In genomic region chr20:41086402-41087324, GRCh38 we compare ENCODE assay signal across 9 cellular contexts. TPM values are rescaled to one million over a fixed set of nuclear protein-coding genes. Genes with fewer than 3 reads are reported as not detected.
A peak's percentile ranks its signal among the peaks of the same experiment; 100 is the strongest.
DNase-seq lines count a peak whose midpoint lies in the region; ATAC-seq and TF ChIP-seq lines count a peak whose summit lies in the region.
"Had no signal": no experiment of that assay in that cellular context is flagged by ENCODE, and none has a peak within 500 bp of the region (broad histone marks: within the 10 kb centered on the region; RNA-seq: fewer than 3 reads in every experiment).

No MANE protein-coding gene starts in this region.

- H2AFZ ChIP-seq in osteoblast (ENCODE audit: low read length), result no peak overlapping the region

- H3K79me2 ChIP-seq in osteoblast (ENCODE audit: insufficient read depth, low read length), result no peaks in the 10 kb centered on the region

- H3K27me3 ChIP-seq in osteoblast (ENCODE audit: insufficient read depth, low read length), result no peaks in the 10 kb centered on the region
- no peaks in the 10 kb centered on the region for H3K27me3 ChIP-seq in heart right ventricle

- intact Hi-C loops in heart right ventricle (cut with DNase I), result no loop called here

- no peak for DNase-seq in HFFc6
- peak; percentile 82 for DNase-seq in NCI-H2081 treated with DMSO at 0.1 percent for 48 hours (lab: John Stamatoyannopoulos, UW)
- DNase-seq in UCSD-AML1 (lab: John Stamatoyannopoulos, UW; ENCODE audit: unreplicated experiment), result peak; percentile 27
- peak; percentile 21 for DNase-seq in osteoblast (ENCODE audit: insufficient read length, low spot score, missing footprints)
- DNase-seq in heart right ventricle, result no peak
- DNase-seq in omental fat pad (ENCODE audit: low spot score), result no peak
- no peak for DNase-seq in SHP77 treated with DMSO at 0.1 percent for 48 hours (lab: John Stamatoyannopoulos, UW)
- DNase-seq: activated gamma-delta T cell treated with Interleukin-2 at 50 U/mL for 16 hours had no signal

- no peak overlapping the region for H3K4me3 Mint-ChIP-seq in HFFc6
- H3K4me3 Mint-ChIP-seq: nephron had no signal

- H3K9me3 ChIP-seq in osteoblast (ENCODE audit: low read depth, low read length) (no peaks in the 10 kb centered on the region), heart right ventricle (no peaks in the 10 kb centered on the region)

- H3K36me3 ChIP-seq in osteoblast (ENCODE audit: insufficient read depth, low read length) (peaks cover 33% of the 10 kb centered on the region), heart right ventricle (peaks cover 0 to 96% (median 39%) of the 10 kb centered on the region in 9 donors)

- H3K27ac Mint-ChIP-seq in HFFc6, result peak overlapping the region; percentile 12; the same call in 1 of the 2 replicates
- H3K27ac Mint-ChIP-seq: nephron had no signal

- 68 to 74% methylated on average over 8 of the region's 8 CpGs for WGBS in heart right ventricle, 2 donors

- peaks cover 2% of the 10 kb centered on the region for H4K20me1 ChIP-seq in osteoblast (ENCODE audit: insufficient read depth, low read length)

- H3K27ac ChIP-seq in osteoblast (ENCODE audit: low read depth, low read length), result no peak overlapping the region
- peak overlapping the region in 1 of 10 donors; percentile 29 for H3K27ac ChIP-seq in heart right ventricle

- no peak overlapping the region for H3K4me2 ChIP-seq in osteoblast (ENCODE audit: insufficient read depth, low read length)

- TF ChIP-seq CTCF in HFFc6 (IDR thresholded peaks at IDR 0.05) (no peak), osteoblast (IDR thresholded peaks at IDR 0.05; ENCODE audit: extremely low read depth, low read depth, low read length) (no peak), heart right ventricle (IDR thresholded peaks at IDR 0.05) (no peak), omental fat pad (IDR thresholded peaks at IDR 0.05) (no peak)

- H3K4me1 ChIP-seq in osteoblast (ENCODE audit: insufficient read depth, low read length) (peaks cover under 1% of the 10 kb centered on the region), heart right ventricle (peaks cover 0 to 12% (median 0%) of the 10 kb centered on the region in 9 donors)

- ATAC-seq in heart right ventricle (no peak), omental fat pad (ENCODE audit: low FRiP score) (no peak)

- H3K4me1 Mint-ChIP-seq in HFFc6 (ENCODE audit: low read depth), result peaks cover 11% of the 10 kb centered on the region

- no peaks in the 10 kb centered on the region for H3K9me3 Mint-ChIP-seq in HFFc6
- H3K9me3 Mint-ChIP-seq: nephron had no signal

- H3K4me3 ChIP-seq in osteoblast (ENCODE audit: insufficient read depth, low read length) (no peak overlapping the region), heart right ventricle (no peak overlapping the region)

- H3K36me3 Mint-ChIP-seq in HFFc6 (ENCODE audit: low read depth), result peaks cover 34% of the 10 kb centered on the region

- H3K27me3 Mint-ChIP-seq in HFFc6 (ENCODE audit: insufficient read depth), result no peaks in the 10 kb centered on the region

RNA-seq across cellular contexts. Expression of gene PLCG1, which starts 50.7 kb away (rescaled TPM):
- 10 to 100 TPM; 44.4 to 62.1 (median 50.1) TPM for total RNA-seq in HFFc6 (2021; fragmentation: NEBNext Ultra II Directional; extraction: Animal tissue kit (Norgen Biotek cat#: 25700))
- total RNA-seq in osteoblast, result 72.4 and 73.7 TPM in 2 replicates
- 10 to 100 TPM; 36.6 to 63.6 (median 47.9) TPM for total RNA-seq in heart right ventricle
- polyA plus RNA-seq in heart right ventricle, result 10 to 100 TPM; 38.8 to 81.7 TPM
- total RNA-seq in omental fat pad, result 100 to 1,000 TPM in 1 of 4 donors, 10 to 100 TPM in 3; 43.9 to 189 (median 63.1) TPM

RNA-seq across cellular contexts. Expression of gene TOP1, which starts 58.0 kb away (rescaled TPM):
- 10 to 100 TPM; 62.1 to 77.0 (median 73.0) TPM for total RNA-seq in HFFc6 (2021; fragmentation: NEBNext Ultra II Directional; extraction: Animal tissue kit (Norgen Biotek cat#: 25700))
- total RNA-seq in osteoblast, result 9.4 and 10.5 TPM in 2 replicates
- total RNA-seq in heart right ventricle, result 10 to 100 TPM; 19.3 to 28.3 (median 23.8) TPM
- polyA plus RNA-seq in heart right ventricle, result 10 to 100 TPM; 13.5 to 15.0 TPM
- 10 to 100 TPM; 27.6 to 70.6 (median 40.4) TPM for total RNA-seq in omental fat pad

Comparison
In these comparisons a context has a peak if more than half of its experiments do, and no peak if none do; other contexts are left out.
1. DNase-seq: peak in NCI-H2081 treated with DMSO at 0.1 percent for 48 hours (single experiment), UCSD-AML1 (single experiment) and osteoblast (single experiment); none in HFFc6 (single experiment), heart right ventricle (0 of 2), omental fat pad (single experiment) and SHP77 treated with DMSO at 0.1 percent for 48 hours (single experiment).